Comparison of ENCODE assay signal across 8 cellular contexts in the genomic region with DNA sequence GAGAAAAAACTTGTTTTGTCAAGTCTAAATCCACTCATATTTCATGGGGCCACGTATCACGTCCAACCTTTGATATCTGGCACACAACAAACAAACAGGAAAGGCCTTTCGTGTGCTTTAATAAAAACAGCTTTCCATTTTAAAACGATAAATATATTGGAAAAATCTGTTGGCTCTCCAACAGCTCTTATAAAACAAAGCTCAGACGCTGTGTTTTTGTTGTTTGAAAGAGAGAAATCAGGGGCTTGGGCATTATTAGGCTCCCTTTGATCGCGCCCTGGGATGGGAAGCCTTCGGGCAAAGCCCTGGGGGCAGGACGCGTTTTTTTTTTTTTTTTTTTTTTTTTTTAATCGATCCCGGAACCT. TPM values are rescaled to one million over a fixed set of nuclear protein-coding genes. Genes with fewer than 3 reads are reported as not detected.
A peak's percentile ranks its signal among the peaks of the same experiment; 100 is the strongest.
DNase-seq lines count a peak whose midpoint lies in the region; ATAC-seq and TF ChIP-seq lines count a peak whose summit lies in the region.

No MANE protein-coding gene starts in this region.

- peaks cover 0 to 5% (median 0%) of the 10 kb centered on the region in 3 experiments for H3K9me3 ChIP-seq in naive thymus-derived CD4-positive, alpha-beta T cell (ENCODE audit: control insufficient read depth in 2 of 3, low read length in 3 of 3)

- H3K27me3 Mint-ChIP-seq in naive thymus-derived CD4-positive, alpha-beta T cell = peaks cover 31 to 58% (median 48%) of the 10 kb centered on the region in 5 donors

- peaks cover 0 to 12% (median 3%) of the 10 kb centered on the region in 5 donors for H3K36me3 Mint-ChIP-seq in naive thymus-derived CD4-positive, alpha-beta T cell

- peak overlapping the region in 6 of 9 donors; percentile 2 to 60 (median 39) for H3K27ac Mint-ChIP-seq in naive thymus-derived CD4-positive, alpha-beta T cell

- peaks cover 2 to 28% (median 12%) of the 10 kb centered on the region in 11 donors for H3K9me3 Mint-ChIP-seq in naive thymus-derived CD4-positive, alpha-beta T cell

- H3K4me3 ChIP-seq in BJ (ENCODE audit: low read depth, low read length) = peak overlapping the region; percentile 38
- peak overlapping the region; percentile 16 for H3K4me3 ChIP-seq in naive thymus-derived CD4-positive, alpha-beta T cell (ENCODE audit: low read length)

- in situ Hi-C loops in KBM-7 (cut with MboI; ENCODE audit: low pct_unique_long_range_greater_than_20kb, low sequenced_read_pairs) (no loop called here), GM13976 (cut with MboI; ENCODE audit: low sequenced_read_pairs, unreplicated experiment) (no loop called here)

- no peak for ATAC-seq in naive thymus-derived CD4-positive, alpha-beta T cell
- ATAC-seq in HG03571 (IDR thresholded peaks at IDR 0.05; ENCODE audit: unreplicated experiment) (no peak), HG02571 (IDR thresholded peaks at IDR 0.05; ENCODE audit: unreplicated experiment) (no peak)

- TF ChIP-seq CTCF in BJ (IDR thresholded peaks at IDR 0.05; ENCODE audit: insufficient read depth, low read depth, low read length) (no peak), GM10248 (IDR thresholded peaks at IDR 0.05; ENCODE audit: control extremely low read depth, extremely low read depth, low read depth, missing control alignments) (no peak), GM13976 (IDR thresholded peaks at IDR 0.05; ENCODE audit: borderline replicate concordance, control extremely low read depth, extremely low read depth, insufficient read depth, missing control alignments) (no peak)

- H3K36me3 ChIP-seq in BJ (ENCODE audit: control insufficient read depth, insufficient read depth, low read length) = no peaks in the 10 kb centered on the region
- H3K36me3 ChIP-seq in naive thymus-derived CD4-positive, alpha-beta T cell (ENCODE audit: control insufficient read depth in 2 of 3, insufficient read depth in 3 of 3, low read length in 3 of 3) = no peaks in the 10 kb centered on the region

- no peaks in the 10 kb centered on the region for H3K27me3 ChIP-seq in BJ (ENCODE audit: control insufficient read depth, insufficient read depth, low read length)
- H3K27me3 ChIP-seq in naive thymus-derived CD4-positive, alpha-beta T cell (ENCODE audit: control insufficient read depth in 2 of 2, insufficient read depth in 2 of 2, low read length in 2 of 2) = no peaks in the 10 kb centered on the region

- H3K27ac ChIP-seq in cingulate gyrus (ENCODE audit: low read depth, low read length) = peak overlapping the region; percentile 81
- no peak overlapping the region for H3K27ac ChIP-seq in naive thymus-derived CD4-positive, alpha-beta T cell (ENCODE audit: low read depth, low read length)

- H3K4me3 Mint-ChIP-seq in naive thymus-derived CD4-positive, alpha-beta T cell = peak overlapping the region; percentile 64 to 88 (median 81)

- peaks cover 5 to 27% (median 21%) of the 10 kb centered on the region in 7 donors for H3K4me1 Mint-ChIP-seq in naive thymus-derived CD4-positive, alpha-beta T cell

- POLR2A ChIA-PET in BJ (lab: Charles Lee) = interaction anchor here (0.6 to 0.7 kb wide), 2 partner anchors 10 to 19 kb away, joined by 4 to 6 read pairs; no protein-coding TSS in a partner anchor
- POLR2A ChIA-PET in naive thymus-derived CD4-positive, alpha-beta T cell (lab: Charles Lee) = no interaction called here
- POLR2A ChIA-PET in GM10248 (lab: Yijun Ruan, JAX) = no interaction called here

- no peak for DNase-seq in BJ (ENCODE audit: low read depth)
- DNase-seq in KBM-7 = peak; percentile 60
- DNase-seq in naive thymus-derived CD4-positive, alpha-beta T cell = peak in 2 of 9 donors; percentile 0 to 3
- no peak for DNase-seq in GM10248 (ENCODE audit: extremely low spot score)
- DNase-seq in GM13976 (ENCODE audit: low spot score) = no peak

- peaks cover 0 to 7% of the 10 kb centered on the region in 2 donors for H3K4me1 ChIP-seq in naive thymus-derived CD4-positive, alpha-beta T cell (ENCODE audit: control insufficient read depth in 2 of 2, insufficient read depth in 2 of 2, low read length in 2 of 2)

- CTCF ChIA-PET in BJ (lab: Yijun Ruan, JAX) = interaction anchor here (0.6 kb wide), 1 partner anchor 64 kb away, joined by 3 read pairs; no protein-coding TSS in a partner anchor
- CTCF ChIA-PET in naive thymus-derived CD4-positive, alpha-beta T cell (lab: Charles Lee) = no interaction called here
- CTCF ChIA-PET in GM10248 (lab: Yijun Ruan, JAX) = no interaction called here

- intact Hi-C loops in naive thymus-derived CD4-positive, alpha-beta T cell (cut with micrococcal nuclease) = loop anchor here in 1 of 2 donors (10.0 kb wide), 1 partner anchor 306 kb away; a partner anchor contains a TSS

RNA-seq across cellular contexts. Expression of a gene that starts 0.4 kb away (rescaled TPM):
- polyA plus RNA-seq in BJ (2011; rRNA removed) = 5.8 and 9.4 TPM in 2 replicates
- 8.9 and 13.2 TPM in 2 replicates for polyA minus RNA-seq in BJ (2011; rRNA and poly(A)+ RNA removed)
- 1 to 10 TPM in 4 of 5 experiments, under 1 TPM in 1; 0.82 to 5.3 (median 1.3) TPM for total RNA-seq in naive thymus-derived CD4-positive, alpha-beta T cell
- polyA plus RNA-seq in naive thymus-derived CD4-positive, alpha-beta T cell = under 1 TPM; 0.32 to 0.43 TPM
